8 cellular contexts compared by ENCODE assay signal in the genomic region with DNA sequence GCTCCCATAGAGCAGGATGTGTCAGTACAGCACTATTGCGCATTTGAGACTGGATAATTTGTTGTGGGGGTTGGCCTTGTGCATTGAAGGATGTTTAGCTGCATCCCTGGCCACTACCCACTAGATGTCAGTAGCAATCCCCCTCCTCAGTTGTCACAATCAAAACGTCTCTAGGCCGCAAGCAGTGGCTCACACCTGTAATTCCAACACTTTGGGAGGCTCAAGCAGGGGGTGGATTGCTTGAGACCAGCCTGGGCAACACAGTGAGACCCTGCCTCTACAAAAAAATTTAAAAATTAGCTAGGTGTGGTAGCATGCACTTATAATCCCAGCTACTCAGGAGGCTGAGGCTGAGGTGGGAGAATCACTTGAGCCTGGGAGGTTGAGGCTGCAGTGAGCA. TPM values are rescaled to one million over a fixed set of nuclear protein-coding genes. Genes with fewer than 3 reads are reported as not detected.
DNase-seq lines count a peak whose midpoint lies in the region; ATAC-seq and TF ChIP-seq lines count a peak whose summit lies in the region.

No MANE protein-coding gene starts in this region.

- H3K4me3 Mint-ChIP-seq in CD4-positive, alpha-beta T cell: no peak overlapping the region

- H3K36me3 Mint-ChIP-seq in CD4-positive, alpha-beta T cell (ENCODE audit: low read depth): peaks cover 39% of the 10 kb centered on the region

- peak; percentile 46 for TF ChIP-seq CTCF in CD4-positive, alpha-beta T cell (IDR thresholded peaks at IDR 0.05)
- no peak for TF ChIP-seq CTCF in omental fat pad (IDR thresholded peaks at IDR 0.05)

- no peak overlapping the region for H3K27ac ChIP-seq in CD4-positive, alpha-beta T cell (ENCODE audit: low read depth, low read length)

- intact Hi-C loops in CD4-positive, alpha-beta T cell (cut with DNase I, micrococcal nuclease): no loop called here

- H3K4me3 ChIP-seq in HAP-1: no peak overlapping the region

- no peaks in the 10 kb centered on the region; the same call in 1 of the 2 replicates for H3K36me3 ChIP-seq in HAP-1 (replicated peaks)

- DNase-seq in CD4-positive, alpha-beta T cell: peak in 1 of 10 experiments; percentile 10
- DNase-seq in HAP-1 (ENCODE audit: low spot score in 2 of 2) (peak; percentile 44 to 49), SHP77 (lab: John Stamatoyannopoulos, UW) (peak; percentile 81), iris pigment epithelial cell (ENCODE audit: low read depth) (peak; percentile 45), G401 (ENCODE audit: low spot score) (no peak), inferior parietal cortex (ENCODE audit: extremely low spot score) (no peak), omental fat pad (ENCODE audit: low spot score) (no peak)

- POLR2A ChIA-PET in CD4-positive, alpha-beta T cell (lab: Charles Lee): interaction anchor here (1.0 kb wide), 1 partner anchor 19 kb away, joined by 3 read pairs; no protein-coding TSS in a partner anchor

- CTCF ChIA-PET in CD4-positive, alpha-beta T cell (lab: Charles Lee): interaction anchor here (1.1 to 1.4 kb wide), 2 partner anchors 19 to 49 kb away, joined by 6 to 11 read pairs; partner anchors contain the start of gene CENPV

- no peaks in the 10 kb centered on the region for H3K9me3 Mint-ChIP-seq in CD4-positive, alpha-beta T cell

- no peaks in the 10 kb centered on the region for H3K27me3 Mint-ChIP-seq in CD4-positive, alpha-beta T cell

- no peaks in the 10 kb centered on the region for H3K9me3 ChIP-seq in CD4-positive, alpha-beta T cell (ENCODE audit: control insufficient read depth, low read length)
- no peaks in the 10 kb centered on the region for H3K9me3 ChIP-seq in HAP-1

- no peaks in the 10 kb centered on the region for H3K27me3 ChIP-seq in CD4-positive, alpha-beta T cell (ENCODE audit: control insufficient read depth, insufficient read depth, low read length)
- no peaks in the 10 kb centered on the region for H3K27me3 ChIP-seq in HAP-1 (ENCODE audit: low read depth)

- peaks cover 5% of the 10 kb centered on the region for H3K4me1 Mint-ChIP-seq in CD4-positive, alpha-beta T cell (ENCODE audit: low read depth)

- peak; percentile 74 for ATAC-seq in CD4-positive, alpha-beta T cell (ENCODE audit: poor library complexity)
- ATAC-seq in omental fat pad (ENCODE audit: low FRiP score) (no peak), GM21367 (IDR thresholded peaks at IDR 0.05; ENCODE audit: unreplicated experiment) (no peak)

- no peak overlapping the region for H3K27ac Mint-ChIP-seq in CD4-positive, alpha-beta T cell

- no peaks in the 10 kb centered on the region for H3K4me1 ChIP-seq in HAP-1

- in situ Hi-C loops in HAP-1 (cut with MboI; ENCODE audit: low sequenced_read_pairs): no loop called here
- in situ Hi-C loops in G401 (cut with HindIII; ENCODE audit: low sequenced_read_pairs): no loop called here

RNA-seq across cellular contexts. Expression of gene CENPV, which starts 48.4 kb away (rescaled TPM):
- total RNA-seq in CD4-positive, alpha-beta T cell: 10 to 100 TPM; 18.5 to 19.4 TPM
- 44.6 and 46.7 TPM in 2 replicates for total RNA-seq in G401 (2014; rRNA removed; shearing (Covaris generic))
- 10 to 100 TPM; 16.1 to 29.1 (median 23.5) TPM for total RNA-seq in omental fat pad

Comparison
In these comparisons a context has a peak if more than half of its experiments do, and no peak if none do; other contexts are left out.
1. DNase-seq: peak in HAP-1 (2 of 2), SHP77 (2 of 2) and iris pigment epithelial cell (single experiment); none in G401 (single experiment), inferior parietal cortex (single experiment) and omental fat pad (single experiment).